In the genomic region with DNA sequence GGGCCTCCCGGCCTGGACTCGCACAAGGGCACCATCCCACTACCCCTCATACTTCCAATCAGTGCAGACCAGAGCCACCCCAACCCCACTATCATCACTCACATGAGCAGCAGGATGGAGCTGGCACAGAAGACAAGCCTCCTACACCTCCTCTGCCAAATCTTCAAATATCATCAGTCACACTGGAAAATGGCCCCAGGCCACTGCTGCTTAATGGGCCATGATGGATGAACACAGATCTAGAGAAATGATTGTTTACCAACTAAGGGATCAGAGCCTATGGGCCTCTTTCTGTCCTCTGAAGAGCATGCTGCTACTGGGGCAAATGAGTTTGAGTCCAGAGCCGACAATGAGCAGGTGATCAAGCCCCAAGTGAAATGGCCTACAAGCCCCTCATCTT, we compare ENCODE assay signal across 30 cellular contexts.
"Had no signal": no experiment of that assay in that cellular context is flagged by ENCODE, and none has a peak within 500 bp of the region (broad histone marks: within the 10 kb centered on the region; RNA-seq: fewer than 3 reads in every experiment).

No MANE protein-coding gene starts in this region.

- ATAC-seq: activated CD4-positive, alpha-beta T cell treated with anti-CD3 and anti-CD28 coated beads for 36 hours; activated CD8-positive, alpha-beta memory T cell treated with anti-CD3 and anti-CD28 coated beads, Interleukin-2, amount 10 ng/mL, durations not matched to agents 7 days and 5 days; activated CD8-positive, alpha-beta T cell treated with anti-CD3 and anti-CD28 coated beads, Interleukin-2, amount 10 ng/mL, durations not matched to agents 7 days and 5 days; activated naive CD4-positive, alpha-beta T cell treated with anti-CD3 and anti-CD28 coated beads, Interleukin-2, amount 50 U/mL, for 72 hours; effector memory CD8-positive, alpha-beta T cell; gastroesophageal sphincter; heart right ventricle had no signal

- H3K36me3 ChIP-seq: ascending aorta, breast epithelium, cardiac muscle cell, esophagus squamous epithelium, gastroesophageal sphincter, heart right ventricle had no signal

- DNase-seq: activated CD4-positive, alpha-beta memory T cell treated with anti-CD3 and anti-CD28 coated beads for 36 hours; activated CD4-positive, alpha-beta T cell treated with anti-CD3 and anti-CD28 coated beads for 36 hours; activated CD4-positive, alpha-beta T cell treated with anti-CD3 and anti-CD28 coated beads, Interleukin-2, amount 10 ng/mL, durations not matched to agents 24 days and 14 days; activated CD4-positive, CD25-positive, alpha-beta regulatory T cell; activated CD4-positive, CD25-positive, alpha-beta regulatory T cell treated with anti-CD3 and anti-CD28 coated beads, Interleukin-2, amount 50 U/mL, for 72 hours; activated CD8-positive, alpha-beta memory T cell treated with anti-CD3 and anti-CD28 coated beads, Interleukin-2, amount 10 ng/mL, durations not matched to agents 7 days and 5 days; activated CD8-positive, alpha-beta memory T cell treated with anti-CD3 and anti-CD28 coated beads, Interleukin-2, amount 50 U/mL, for 4 hours; activated CD8-positive, alpha-beta T cell treated with anti-CD3 and anti-CD28 coated beads, Interleukin-2, amount 10 ng/mL, durations not matched to agents 7 days and 5 days; activated gamma-delta T cell; activated naive CD4-positive, alpha-beta T cell; activated naive CD4-positive, alpha-beta T cell treated with anti-CD3 and anti-CD28 coated beads, Interleukin-2, amount 10 ng/mL, durations not matched to agents 7 days and 5 days; activated naive CD8-positive, alpha-beta T cell treated with anti-CD3 and anti-CD28 coated beads, Interleukin-2, amount 10 ng/mL, durations not matched to agents 7 days and 5 days; activated T-cell treated with anti-CD3 and anti-CD28 coated beads, Interleukin-2, amount 50 U/mL, for 1 hour; activated T-cell treated with anti-CD3 and anti-CD28 coated beads, Interleukin-2, amount 50 U/mL, for 48 hours; central memory CD4-positive, alpha-beta T cell; cortex of kidney; dermis blood vessel endothelial cell; effector CD4-positive, alpha-beta T cell; effector memory CD8-positive, alpha-beta T cell; erythroblast; esophagus squamous epithelium; foreskin melanocyte; heart right ventricle; T-helper 2 cell had no signal

- H3K4me1 ChIP-seq: ascending aorta, breast epithelium, esophagus squamous epithelium, gastroesophageal sphincter, heart right ventricle had no signal

- H3K27ac ChIP-seq: ascending aorta, breast epithelium, cardiac muscle cell, esophagus squamous epithelium, gastroesophageal sphincter, heart right ventricle had no signal

- H3K27me3 ChIP-seq: ascending aorta, cardiac muscle cell, gastroesophageal sphincter had no signal

- FAIRE-seq: colon had no signal

- H3K9me3 ChIP-seq: ascending aorta, breast epithelium, esophagus squamous epithelium, gastroesophageal sphincter, heart right ventricle had no signal

- H3K4me3 ChIP-seq: ascending aorta, breast epithelium, cardiac muscle cell, esophagus squamous epithelium, gastroesophageal sphincter, heart right ventricle had no signal
